In the genomic region with DNA sequence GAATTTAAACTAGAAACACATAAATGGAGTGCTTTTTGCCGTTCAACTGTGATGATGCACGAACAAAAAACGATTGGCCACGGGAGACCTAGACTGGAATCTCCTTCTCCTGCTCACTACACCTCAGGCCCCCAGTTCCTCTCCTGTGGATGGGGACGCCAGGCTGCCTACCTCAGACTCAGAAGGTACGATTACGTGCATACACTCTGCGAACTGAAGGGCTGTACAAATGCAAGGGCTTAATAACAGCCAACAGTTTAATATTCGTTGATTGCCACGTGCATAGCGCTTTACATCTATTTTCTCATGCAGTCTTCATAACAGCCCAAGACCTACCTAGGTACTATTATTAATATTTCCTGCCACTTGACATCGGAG, we compare ENCODE assay signal across 8 cellular contexts. TPM values are rescaled to one million over a fixed set of nuclear protein-coding genes. Genes with fewer than 3 reads are reported as not detected.
DNase-seq lines count a peak whose midpoint lies in the region; ATAC-seq and TF ChIP-seq lines count a peak whose summit lies in the region.

No MANE protein-coding gene starts in this region.

- H3K36me3 Mint-ChIP-seq in activated T-cell treated with anti-CD3 and anti-CD28 coated beads, Interleukin-2, amount 50 U/mL, for 72 hours (ENCODE audit: insufficient read depth in 2 of 2): no peaks in the 10 kb centered on the region

- no peak for ATAC-seq in activated T-cell treated with anti-CD3 and anti-CD28 coated beads, Interleukin-2, amount 50 U/mL, for 72 hours (replicated peaks in 1 of 2)
- ATAC-seq in left lung (peak; percentile 19), HG03460 (IDR thresholded peaks at IDR 0.05; ENCODE audit: unreplicated experiment) (no peak)

- peaks cover 22% of the 10 kb centered on the region for H3K4me1 Mint-ChIP-seq in activated T-cell treated with anti-CD3 and anti-CD28 coated beads, Interleukin-2, amount 50 U/mL, for 72 hours (ENCODE audit: low read depth)

- TF ChIP-seq CTCF in ascending aorta (IDR thresholded peaks at IDR 0.05): no peak
- TF ChIP-seq CTCF in left lung (IDR thresholded peaks at IDR 0.05): no peak
- TF ChIP-seq CTCF in transverse colon (IDR thresholded peaks at IDR 0.05): no peak

- no peak overlapping the region for H3K27ac Mint-ChIP-seq in activated T-cell treated with anti-CD3 and anti-CD28 coated beads, Interleukin-2, amount 50 U/mL, for 72 hours

- H3K36me3 ChIP-seq in ascending aorta (no peaks in the 10 kb centered on the region), left lung (no peaks in the 10 kb centered on the region), transverse colon (no peaks in the 10 kb centered on the region)

- no peaks in the 10 kb centered on the region for H3K27me3 ChIP-seq in ascending aorta
- H3K27me3 ChIP-seq in left lung: no peaks in the 10 kb centered on the region
- no peaks in the 10 kb centered on the region for H3K27me3 ChIP-seq in transverse colon

- peaks cover 12% of the 10 kb centered on the region for H3K27me3 Mint-ChIP-seq in activated T-cell treated with anti-CD3 and anti-CD28 coated beads, Interleukin-2, amount 50 U/mL, for 72 hours (ENCODE audit: low read depth)

- TF ChIP-seq EP300 in transverse colon (IDR thresholded peaks at IDR 0.05; ENCODE audit: low read depth): no peak

- H3K9me3 ChIP-seq in ascending aorta (no peaks in the 10 kb centered on the region), left lung (no peaks in the 10 kb centered on the region), transverse colon (no peaks in the 10 kb centered on the region)

- in situ Hi-C loops in transverse colon (cut with MboI; ENCODE audit: low pct_ligation_motif_present in 1 of 4, low pct_unique_long_range_greater_than_20kb in 1 of 4, low sequenced_read_pairs in 3 of 4): loop anchor here in 2 of 4 donors (25.0 kb wide), 2 partner anchors 215 to 310 kb away; no protein-coding TSS in a partner anchor

- H3K4me3 ChIP-seq in ascending aorta (peak overlapping the region; percentile 53 to 79), left lung (peak overlapping the region; percentile 74 to 93), transverse colon (peak overlapping the region in 3 of 4 donors; percentile 48 to 57 (median 57))

- intact Hi-C loops in ascending aorta (cut with DNase I): loop anchor here (1.0 to 5.0 kb wide), 5 partner anchors 30 to 289 kb away; no protein-coding TSS in a partner anchor
- intact Hi-C loops in left lung (cut with DNase I): no loop called here
- intact Hi-C loops in transverse colon (cut with DNase I; ENCODE audit: low total_unique reads): no loop called here

- 57% methylated on average over 5 to 12 of the region's 12 CpGs for WGBS in transverse colon (ENCODE audit: low coverage in 1 of 2), 2 donors

- no peak for TF ChIP-seq POLR2A in transverse colon (IDR thresholded peaks at IDR 0.05)

- peak overlapping the region; percentile 78 to 94 for H3K4me3 Mint-ChIP-seq in activated T-cell treated with anti-CD3 and anti-CD28 coated beads, Interleukin-2, amount 50 U/mL, for 72 hours

- H3K9me3 Mint-ChIP-seq in activated T-cell treated with anti-CD3 and anti-CD28 coated beads, Interleukin-2, amount 50 U/mL, for 72 hours: no peaks in the 10 kb centered on the region

- no peak for DNase-seq in activated T-cell treated with anti-CD3 and anti-CD28 coated beads, Interleukin-2, amount 50 U/mL, for 72 hours
- no peak for DNase-seq in activated T-cell treated with anti-CD3 and anti-CD28 coated beads, Interleukin-2, amount 50 U/mL, for 48 hours
- no peak for DNase-seq in ascending aorta (ENCODE audit: low spot score in 2 of 2)
- DNase-seq in left lung: no peak
- DNase-seq in transverse colon: no peak
- DNase-seq in stimulated activated CD4-positive, alpha-beta T cell treated with anti-CD3 and anti-CD28 coated beads, Interleukin-2, amount 100 ng/mL, for 24 hours: no peak
- DNase-seq in Kasumi-1 (lab: John Stamatoyannopoulos, UW): no peak

- H3K27ac ChIP-seq in ascending aorta: peak overlapping the region; percentile 55 to 77
- peak overlapping the region; percentile 75 to 86 for H3K27ac ChIP-seq in left lung
- peak overlapping the region; percentile 65 to 84 (median 80) for H3K27ac ChIP-seq in transverse colon

- peaks cover 0 to 15% of the 10 kb centered on the region in 2 donors for H3K4me1 ChIP-seq in ascending aorta
- H3K4me1 ChIP-seq in left lung: peaks cover 8 to 63% of the 10 kb centered on the region in 2 donors
- peaks cover 0 to 20% (median 15%) of the 10 kb centered on the region in 4 donors for H3K4me1 ChIP-seq in transverse colon

RNA-seq across cellular contexts. Expression of a gene that starts 0.5 kb away (rescaled TPM):
- 1 to 10 TPM; 2.2 to 2.9 TPM for total RNA-seq in activated T-cell treated with anti-CD3 and anti-CD28 coated beads, Interleukin-2, amount 50 U/mL, for 72 hours
- 0.11 TPM for total RNA-seq in ascending aorta
- total RNA-seq in left lung: 1 to 10 TPM; 7.8 to 8.0 TPM
- 1 to 10 TPM; 2.0 to 7.5 (median 3.0) TPM for total RNA-seq in transverse colon
